Comparison of ENCODE assay signal across 15 cellular contexts in genomic region chr4:122688529-122688928, GRCh38. TPM values are rescaled to one million over a fixed set of nuclear protein-coding genes. Genes with fewer than 3 reads are reported as not detected.
A peak's percentile ranks its signal among the peaks of the same experiment; 100 is the strongest.
DNase-seq lines count a peak whose midpoint lies in the region; ATAC-seq, FAIRE-seq and TF ChIP-seq lines count a peak whose summit lies in the region.
"Had no signal": no experiment of that assay in that cellular context is flagged by ENCODE, and none has a peak within 500 bp of the region (broad histone marks: within the 10 kb centered on the region; RNA-seq: fewer than 3 reads in every experiment).

No MANE protein-coding gene starts in this region.

- H4K8ac ChIP-seq in mesendoderm (ENCODE audit: low read depth, low read length), result no peak overlapping the region

- H4K20me1 ChIP-seq in PC-9 (ENCODE audit: insufficient read depth) (no peaks in the 10 kb centered on the region), endothelial cell of umbilical vein (replicated peaks; ENCODE audit: control insufficient read depth, extremely low read depth, insufficient read depth, low read length) (no peaks in the 10 kb centered on the region)

- H3K79me2 ChIP-seq in PC-9 (ENCODE audit: low read depth) (no peaks in the 10 kb centered on the region), endothelial cell of umbilical vein (ENCODE audit: control insufficient read depth, insufficient read depth, low read length) (no peaks in the 10 kb centered on the region), mesendoderm (ENCODE audit: control insufficient read depth, insufficient read depth, low read length) (no peaks in the 10 kb centered on the region)

- no peak for DNase-seq in CD8-positive, alpha-beta memory T cell
- DNase-seq in PC-9 (peak in 1 of 2 experiments; percentile 32), endothelial cell of umbilical vein (ENCODE audit: low read depth, low spot score) (peak; percentile 54), HTR-8/SVneo (ENCODE audit: insufficient read length, low spot score) (no peak), mesendoderm (no peak), NCI-H1092 (lab: John Stamatoyannopoulos, UW) (no peak)
- DNase-seq: activated CD4-positive, alpha-beta T cell treated with anti-CD3 and anti-CD28 coated beads, Interleukin-2, amount 50 U/mL, for 1 hour; stimulated activated CD4-positive, alpha-beta T cell treated with anti-CD3 and anti-CD28 coated beads, Interleukin-4, amount 100 ng/mL, for 4 hours; stimulated activated naive CD4-positive, alpha-beta T cell had no signal

- peak overlapping the region; percentile 14 for H3K9ac ChIP-seq in endothelial cell of umbilical vein (replicated peaks; ENCODE audit: extremely low read depth, insufficient read depth, low read length)
- H3K9ac ChIP-seq in mesendoderm (ENCODE audit: low read length), result no peak overlapping the region

- dilution Hi-C loops in endothelial cell of umbilical vein (cut with MboI; ENCODE audit: extremely low pct_ligation_motif_present, low sequenced_read_pairs), result no loop called here

- intact Hi-C loops in PC-9 (cut with micrococcal nuclease; ENCODE audit: unreplicated experiment), result no loop called here
- intact Hi-C loops in endothelial cell of umbilical vein (cut with micrococcal nuclease), result no loop called here

- H3K9me1 ChIP-seq in endothelial cell of umbilical vein (replicated peaks; ENCODE audit: control insufficient read depth, extremely low read depth, insufficient read depth, low read length), result no peaks in the 10 kb centered on the region

- no peak overlapping the region for H2AFZ ChIP-seq in PC-9
- H2AFZ ChIP-seq in endothelial cell of umbilical vein (ENCODE audit: low read depth, low read length), result peak overlapping the region; percentile 87
- H2AFZ ChIP-seq in neuron (ENCODE audit: low read depth, low read length), result peak overlapping the region; percentile 6

- H3K18ac ChIP-seq in mesendoderm (ENCODE audit: low read length), result no peak overlapping the region

- H3K4me2 ChIP-seq in PC-9 (0 out of 2 replicates have a peak overlapping the region, but pooled peaks have one; percentile 10), endothelial cell of umbilical vein (ENCODE audit: insufficient read depth, low read length) (peak overlapping the region; percentile 77), mesendoderm (ENCODE audit: low read length) (no peak overlapping the region)

- H3K9me2 ChIP-seq in PC-9 (ENCODE audit: insufficient read depth), result no peaks in the 10 kb centered on the region

- H3K27me3 Mint-ChIP-seq in CD8-positive, alpha-beta memory T cell, result peaks cover 2 to 4% of the 10 kb centered on the region in 2 donors
- H3K27me3 Mint-ChIP-seq: activated naive CD4-positive, alpha-beta T cell treated with anti-CD3 and anti-CD28 coated beads, Interleukin-2, amount 50 U/mL, for 24 hours had no signal

- H3K36me3 ChIP-seq in CD8-positive, alpha-beta memory T cell (ENCODE audit: insufficient read depth, low read length), result no peaks in the 10 kb centered on the region
- H3K36me3 ChIP-seq in PC-9 (ENCODE audit: low read depth) (no peaks in the 10 kb centered on the region), endothelial cell of umbilical vein (ENCODE audit: control insufficient read depth in 2 of 2, extremely low read depth in 1 of 2, insufficient read depth in 2 of 2, low read length in 2 of 2) (no peaks in the 10 kb centered on the region), neuron (ENCODE audit: insufficient read depth, low read length) (no peaks in the 10 kb centered on the region), mesendoderm (ENCODE audit: control insufficient read depth, insufficient read depth, low read length) (no peaks in the 10 kb centered on the region)
- H3K36me3 ChIP-seq: prostate gland had no signal

- H2BK15ac ChIP-seq in mesendoderm (replicated peaks; ENCODE audit: low read depth), result no peak overlapping the region

- no peaks in the 10 kb centered on the region for H3K9me3 ChIP-seq in CD8-positive, alpha-beta memory T cell (ENCODE audit: low read length)
- H3K9me3 ChIP-seq in PC-9 (ENCODE audit: insufficient read depth, low read depth) (no peaks in the 10 kb centered on the region), endothelial cell of umbilical vein (replicated peaks; ENCODE audit: control insufficient read depth, insufficient read depth, low read length) (no peaks in the 10 kb centered on the region), neuron (ENCODE audit: low read length) (no peaks in the 10 kb centered on the region)
- H3K9me3 ChIP-seq: prostate gland had no signal

- POLR2A ChIA-PET in CD8-positive, alpha-beta memory T cell (lab: Charles Lee), result no interaction called here
- POLR2A ChIA-PET in PC-9 (lab: Charles Lee; ENCODE audit: unreplicated experiment), result no interaction called here
- POLR2A ChIA-PET in endothelial cell of umbilical vein (lab: Charles Lee), result interaction anchor here (0.6 kb wide), 1 partner anchor 817 kb away, joined by 3 read pairs; no protein-coding TSS in a partner anchor

- no peak overlapping the region for H3K27ac ChIP-seq in CD8-positive, alpha-beta memory T cell (ENCODE audit: low read depth, low read length)
- H3K27ac ChIP-seq in PC-9, result no peak overlapping the region
- H3K27ac ChIP-seq in endothelial cell of umbilical vein (ENCODE audit: insufficient read depth, low read depth, low read length), result no peak overlapping the region
- H3K27ac ChIP-seq in mesendoderm (ENCODE audit: low read depth, low read length), result no peak overlapping the region
- H3K27ac ChIP-seq: C4-2B, prostate gland had no signal

- no TSS peak for BruUV-seq in PC-9 (replicated peaks; lab: Mats Ljungman, UMichigan)
- no TSS peak for BruUV-seq in endothelial cell of umbilical vein (replicated peaks; lab: Mats Ljungman, UMichigan)

- no peak overlapping the region for H2BK120ac ChIP-seq in mesendoderm (ENCODE audit: low read depth, low read length)

- peak overlapping the region in 2 of 8 donors; percentile 7 to 57 for H3K27ac Mint-ChIP-seq in CD8-positive, alpha-beta memory T cell
- H3K27ac Mint-ChIP-seq: activated naive CD4-positive, alpha-beta T cell treated with anti-CD3 and anti-CD28 coated beads, Interleukin-2, amount 50 U/mL, for 24 hours had no signal

- CTCF ChIA-PET in CD8-positive, alpha-beta memory T cell (lab: Charles Lee), result no interaction called here
- CTCF ChIA-PET in PC-9 (lab: Charles Lee) (no interaction called here), endothelial cell of umbilical vein (lab: Charles Lee) (interaction anchor here (1.2 to 1.5 kb wide), 2 partner anchors 12 to 28 kb away, joined by 4 to 9 read pairs; no protein-coding TSS in a partner anchor)

- H3K4me1 Mint-ChIP-seq in CD8-positive, alpha-beta memory T cell, result peaks cover 13 to 28% (median 26%) of the 10 kb centered on the region in 3 donors

- no peak overlapping the region for H2BK5ac ChIP-seq in mesendoderm (ENCODE audit: low read length)

- no peak overlapping the region for H3K4ac ChIP-seq in mesendoderm (ENCODE audit: low read depth, low read length)

- TF ChIP-seq CTCF in PC-9 (conservative IDR thresholded peaks at IDR 0.05) (no peak), endothelial cell of umbilical vein (IDR thresholded peaks at IDR 0.05; ENCODE audit: extremely low read depth in 1 of 2, insufficient read depth in 1 of 2, low read depth in 1 of 2, low read length in 2 of 2) (no peak)

- no peaks in the 10 kb centered on the region for H3F3A ChIP-seq in PC-9 (ENCODE audit: insufficient read depth, low read depth)

- FAIRE-seq in endothelial cell of umbilical vein (lab: Jason Lieb, UNC) (peak; percentile 24), HTR-8/SVneo (lab: Jason Lieb, UNC) (no peak)

- no peak overlapping the region for H4K5ac ChIP-seq in mesendoderm (ENCODE audit: low read length)

- peak overlapping the region in 5 of 7 donors; percentile 34 to 84 (median 58) for H3K4me3 Mint-ChIP-seq in CD8-positive, alpha-beta memory T cell
- H3K4me3 Mint-ChIP-seq: activated naive CD4-positive, alpha-beta T cell treated with anti-CD3 and anti-CD28 coated beads, Interleukin-2, amount 50 U/mL, for 24 hours had no signal

- H3K56ac ChIP-seq in mesendoderm (ENCODE audit: low read length), result no peak overlapping the region

- TF ChIP-seq POLR2A in endothelial cell of umbilical vein (IDR thresholded peaks at IDR 0.05; ENCODE audit: low read depth, low read length), result no peak

- no peaks in the 10 kb centered on the region for H3K27me3 ChIP-seq in CD8-positive, alpha-beta memory T cell (ENCODE audit: insufficient read depth, low read length, poor library complexity, severe bottlenecking)
- H3K27me3 ChIP-seq in PC-9 (ENCODE audit: insufficient read depth, low read depth) (no peaks in the 10 kb centered on the region), endothelial cell of umbilical vein (ENCODE audit: control insufficient read depth in 2 of 2, insufficient read depth in 2 of 2, low read length in 2 of 2) (peaks cover 0 to 4% of the 10 kb centered on the region in 2 experiments), neuron (ENCODE audit: insufficient read depth, low read length) (no peaks in the 10 kb centered on the region), mesendoderm (ENCODE audit: insufficient read depth, low read length, poor library complexity) (no peaks in the 10 kb centered on the region)

- peaks cover 0 to 5% (median 0%) of the 10 kb centered on the region in 5 donors for H3K9me3 Mint-ChIP-seq in CD8-positive, alpha-beta memory T cell

- no peak overlapping the region for H3K4me3 ChIP-seq in CD8-positive, alpha-beta memory T cell (ENCODE audit: low read length)
- no peak overlapping the region for H3K4me3 ChIP-seq in PC-9
- peak overlapping the region in 2 of 3 experiments; percentile 11 to 30 for H3K4me3 ChIP-seq in endothelial cell of umbilical vein (replicated peaks in 1 of 3; ENCODE audit: insufficient read depth in 1 of 3, low read depth in 1 of 3, low read length in 3 of 3)
- no peak overlapping the region for H3K4me3 ChIP-seq in neuron (ENCODE audit: low read length)
- H3K4me3 ChIP-seq in mesendoderm (ENCODE audit: low read length), result no peak overlapping the region
- H3K4me3 ChIP-seq: prostate gland had no signal

- H3K23ac ChIP-seq in mesendoderm (ENCODE audit: low read length), result no peak overlapping the region

- ATAC-seq in GM21619 (IDR thresholded peaks at IDR 0.05; ENCODE audit: unreplicated experiment), result no peak
- ATAC-seq: HCT116 had no signal

- no CpG with 5 or more reads among the region's 7 CpGs for WGBS in mesendoderm (ENCODE audit: extremely low coverage, insufficient coverage, low lambda C conversion rate)

- no peaks in the 10 kb centered on the region for H3K4me1 ChIP-seq in CD8-positive, alpha-beta memory T cell (ENCODE audit: insufficient read depth, low read length)
- H3K4me1 ChIP-seq in PC-9 (replicated peaks; ENCODE audit: insufficient read depth), result no peaks in the 10 kb centered on the region
- peaks cover 8% of the 10 kb centered on the region for H3K4me1 ChIP-seq in endothelial cell of umbilical vein (ENCODE audit: control insufficient read depth, extremely low read depth, insufficient read depth, low read length)
- H3K4me1 ChIP-seq in neuron (ENCODE audit: insufficient read depth, low read length), result peaks cover 21% of the 10 kb centered on the region
- no peaks in the 10 kb centered on the region for H3K4me1 ChIP-seq in mesendoderm (ENCODE audit: control insufficient read depth, low read depth, low read length)
- H3K4me1 ChIP-seq: prostate gland had no signal

- H3K79me1 ChIP-seq in mesendoderm (ENCODE audit: low read length), result no peaks in the 10 kb centered on the region

- no peak overlapping the region for H2AK5ac ChIP-seq in mesendoderm (ENCODE audit: low read length)

- no peaks in the 10 kb centered on the region for H3K36me3 Mint-ChIP-seq in CD8-positive, alpha-beta memory T cell
- H3K36me3 Mint-ChIP-seq: activated naive CD4-positive, alpha-beta T cell treated with anti-CD3 and anti-CD28 coated beads, Interleukin-2, amount 50 U/mL, for 24 hours had no signal

RNA-seq across cellular contexts. Expression of gene BBS12, which starts 44.0 kb away (rescaled TPM):
- 1 to 10 TPM; 1.7 to 2.1 TPM for total RNA-seq in CD8-positive, alpha-beta memory T cell
- polyA plus RNA-seq in CD8-positive, alpha-beta memory T cell, result 1.8 TPM
- total RNA-seq in PC-9 (2021), result 2.9 and 4.9 TPM in 2 replicates
- total RNA-seq in endothelial cell of umbilical vein, result 2.1 and 2.3 TPM in 2 replicates
- polyA plus RNA-seq in endothelial cell of umbilical vein, result 0.91 and 0.99 TPM in 2 replicates
- 0.97 and 1.2 TPM in 2 replicates for polyA plus RNA-seq in endothelial cell of umbilical vein (2011; cell fraction: cytosol; rRNA removed)
- polyA plus RNA-seq in endothelial cell of umbilical vein (2011; cell fraction: nucleus; rRNA removed), result 0.64 and 0.97 TPM in 2 replicates
- polyA plus RNA-seq in endothelial cell of umbilical vein (2012), result 2.4 and 2.5 TPM in 2 replicates
- polyA minus RNA-seq in endothelial cell of umbilical vein, result 2.3 and 2.5 TPM in 2 replicates
- 0.31 TPM for polyA minus RNA-seq in endothelial cell of umbilical vein (2011; cell fraction: cytosol; rRNA and poly(A)+ RNA removed)
- 1.7 and 2.8 TPM in 2 replicates for polyA minus RNA-seq in endothelial cell of umbilical vein (2011; cell fraction: nucleus; rRNA and poly(A)+ RNA removed)
- 1.2 TPM for polyA plus RNA-seq in mesendoderm (2013, experiment 1 of 2)
- 1.1 TPM for polyA plus RNA-seq in mesendoderm (2013, experiment 2 of 2)

Comparison
In these comparisons a context has a peak if more than half of its experiments do, and no peak if none do; other contexts are left out.
1. H3K4me3 ChIP-seq: peak in endothelial cell of umbilical vein (2 of 3); none in CD8-positive, alpha-beta memory T cell (single experiment), PC-9 (single experiment), neuron (single experiment) and mesendoderm (single experiment).